8 cellular contexts compared by ENCODE assay signal in the genomic region with DNA sequence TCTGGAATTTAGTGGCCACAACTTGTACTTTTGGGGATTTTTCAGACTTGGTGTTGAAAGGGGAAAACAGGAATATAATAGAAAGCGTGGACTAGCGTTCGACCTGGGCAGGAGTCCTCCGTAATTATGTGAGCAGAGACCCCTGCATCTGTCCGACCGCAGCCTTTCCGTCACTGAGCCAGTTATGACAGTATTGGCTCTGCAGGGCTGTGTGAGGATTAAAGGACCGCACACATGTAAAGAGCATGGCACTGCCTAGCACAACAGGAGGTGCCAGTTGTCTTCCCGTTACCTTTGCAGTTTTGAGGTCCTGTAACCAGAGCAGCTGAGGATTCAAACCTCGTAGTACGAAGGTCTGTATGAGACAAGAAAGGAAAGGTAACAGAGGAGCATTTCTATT. TPM values are rescaled to one million over a fixed set of nuclear protein-coding genes. Genes with fewer than 3 reads are reported as not detected.
A peak's percentile ranks its signal among the peaks of the same experiment; 100 is the strongest.
DNase-seq lines count a peak whose midpoint lies in the region; ATAC-seq, FAIRE-seq and TF ChIP-seq lines count a peak whose summit lies in the region.

No MANE protein-coding gene starts in this region.

- intact Hi-C loops in activated naive CD4-positive, alpha-beta T cell treated with anti-CD3 and anti-CD28 coated beads for 36 hours (cut with micrococcal nuclease): loop anchor here (10.0 kb wide), 1 partner anchor 464 kb away; no protein-coding TSS in a partner anchor
- intact Hi-C loops in body of pancreas (cut with DNase I): no loop called here

- no peak for DNase-seq in activated naive CD4-positive, alpha-beta T cell treated with anti-CD3 and anti-CD28 coated beads for 36 hours
- DNase-seq in activated naive CD4-positive, alpha-beta T cell treated with Interleukin-2 at 50 U/mL for 16 hours: no peak
- DNase-seq in activated naive CD4-positive, alpha-beta T cell treated with anti-CD3 and anti-CD28 coated beads, Interleukin-2, amount 50 U/mL, for 72 hours (ENCODE audit: low spot score in 2 of 2): no peak
- DNase-seq in keratinocyte (ENCODE audit: low read depth, low spot score) (no peak), suprapubic skin (ENCODE audit: low spot score in 2 of 2) (no peak), body of pancreas (no peak), DMS53 (lab: John Stamatoyannopoulos, UW) (no peak)

- TF ChIP-seq POLR2A in suprapubic skin (IDR thresholded peaks at IDR 0.05) (no peak), body of pancreas (IDR thresholded peaks at IDR 0.05) (no peak)

- peaks cover 10% of the 10 kb centered on the region for H3K36me3 Mint-ChIP-seq in activated naive CD4-positive, alpha-beta T cell treated with anti-CD3 and anti-CD28 coated beads for 36 hours (ENCODE audit: low read depth)
- peaks cover 8 to 16% of the 10 kb centered on the region in 2 donors for H3K36me3 Mint-ChIP-seq in activated naive CD4-positive, alpha-beta T cell treated with anti-CD3 and anti-CD28 coated beads, Interleukin-2, amount 50 U/mL, for 72 hours

- no peak for FAIRE-seq in keratinocyte (lab: Jason Lieb, UNC)

- H3K9me3 ChIP-seq in keratinocyte (ENCODE audit: control insufficient read depth, low read depth, low read length) (no peaks in the 10 kb centered on the region), suprapubic skin (no peaks in the 10 kb centered on the region), body of pancreas (no peaks in the 10 kb centered on the region)

- no peaks in the 10 kb centered on the region for H3K27me3 Mint-ChIP-seq in activated naive CD4-positive, alpha-beta T cell treated with anti-CD3 and anti-CD28 coated beads for 36 hours (ENCODE audit: low read depth)

- H3K4me1 ChIP-seq in keratinocyte (ENCODE audit: control insufficient read depth, extremely low read depth, insufficient read depth, low read length): peaks cover 7% of the 10 kb centered on the region
- peaks cover 31% of the 10 kb centered on the region for H3K4me1 ChIP-seq in suprapubic skin
- peaks cover 33% of the 10 kb centered on the region for H3K4me1 ChIP-seq in body of pancreas

- H3K4me3 ChIP-seq in keratinocyte (ENCODE audit: control insufficient read depth in 2 of 3, extremely low read depth in 1 of 3, insufficient read depth in 2 of 3, low read depth in 1 of 3, low read length in 3 of 3) (peak overlapping the region in 2 of 3 experiments; percentile 88 to 95), suprapubic skin (peak overlapping the region; percentile 76), body of pancreas (no peak overlapping the region)

- H3K9ac ChIP-seq in keratinocyte (ENCODE audit: control insufficient read depth, extremely low read depth, insufficient read depth, low read length): peak overlapping the region; percentile 89

- H3K79me2 ChIP-seq in keratinocyte (ENCODE audit: control insufficient read depth, insufficient read depth, low read length): peaks cover 8% of the 10 kb centered on the region

- no peak for TF ChIP-seq EP300 in suprapubic skin (IDR thresholded peaks at IDR 0.05)

- dilution Hi-C loops in keratinocyte (cut with MboI; ENCODE audit: extremely low pct_ligation_motif_present, low sequenced_read_pairs): no loop called here

- WGBS in suprapubic skin: 83% methylated on average over 11 of the region's 11 CpGs
- 86% methylated on average over 11 of the region's 11 CpGs for WGBS in body of pancreas, 2 donors

- CTCF ChIA-PET in activated naive CD4-positive, alpha-beta T cell treated with anti-CD3 and anti-CD28 coated beads for 36 hours (lab: Charles Lee): no interaction called here

- no peak for ATAC-seq in activated naive CD4-positive, alpha-beta T cell treated with anti-CD3 and anti-CD28 coated beads, Interleukin-2, amount 50 U/mL, for 72 hours
- ATAC-seq in body of pancreas: no peak
- no peak for ATAC-seq in HG02852 (IDR thresholded peaks at IDR 0.05; ENCODE audit: unreplicated experiment)

- H4K20me1 ChIP-seq in keratinocyte (ENCODE audit: control insufficient read depth, extremely low read depth, insufficient read depth, low read length): no peaks in the 10 kb centered on the region

- H3K36me3 ChIP-seq in keratinocyte (ENCODE audit: control insufficient read depth in 2 of 2, extremely low read depth in 1 of 2, insufficient read depth in 2 of 2, low read length in 2 of 2): peaks cover 10 to 11% of the 10 kb centered on the region in 2 experiments
- H3K36me3 ChIP-seq in suprapubic skin: peaks cover 23% of the 10 kb centered on the region
- peaks cover 0 to 2% of the 10 kb centered on the region in 2 donors for H3K36me3 ChIP-seq in body of pancreas (replicated peaks in 1 of 2; ENCODE audit: insufficient read depth in 1 of 2, low read depth in 2 of 2)

- no peak overlapping the region for H3K27ac ChIP-seq in keratinocyte (ENCODE audit: control insufficient read depth, insufficient read depth, low read length)
- no peak overlapping the region for H3K27ac ChIP-seq in suprapubic skin
- H3K27ac ChIP-seq in body of pancreas: no peak overlapping the region

- H3K4me3 Mint-ChIP-seq in activated naive CD4-positive, alpha-beta T cell treated with anti-CD3 and anti-CD28 coated beads for 36 hours: peak overlapping the region; percentile 98

- peaks cover 35% of the 10 kb centered on the region for H3K4me1 Mint-ChIP-seq in activated naive CD4-positive, alpha-beta T cell treated with anti-CD3 and anti-CD28 coated beads for 36 hours (ENCODE audit: low read depth)

- H3K4me2 ChIP-seq in keratinocyte (ENCODE audit: control insufficient read depth, extremely low read depth, insufficient read depth, low read depth, low read length): peak overlapping the region; percentile 58

- no peak overlapping the region for H2AFZ ChIP-seq in keratinocyte (ENCODE audit: control insufficient read depth, low read length)

- H3K9me1 ChIP-seq in keratinocyte (ENCODE audit: control insufficient read depth, extremely low read depth, insufficient read depth, low read length): no peaks in the 10 kb centered on the region

- no peaks in the 10 kb centered on the region for H3K9me3 Mint-ChIP-seq in activated naive CD4-positive, alpha-beta T cell treated with anti-CD3 and anti-CD28 coated beads for 36 hours
- H3K9me3 Mint-ChIP-seq in activated naive CD4-positive, alpha-beta T cell treated with anti-CD3 and anti-CD28 coated beads, Interleukin-2, amount 50 U/mL, for 72 hours: no peaks in the 10 kb centered on the region

- peak overlapping the region; percentile 75 for H3K27ac Mint-ChIP-seq in activated naive CD4-positive, alpha-beta T cell treated with anti-CD3 and anti-CD28 coated beads for 36 hours
- peak overlapping the region; percentile 82 to 94 for H3K27ac Mint-ChIP-seq in activated naive CD4-positive, alpha-beta T cell treated with anti-CD3 and anti-CD28 coated beads, Interleukin-2, amount 50 U/mL, for 72 hours

- TF ChIP-seq CTCF in keratinocyte (optimal IDR thresholded peaks at IDR 0.05 in 1 of 3, IDR thresholded peaks at IDR 0.05 in 1 of 3, conservative IDR thresholded peaks at IDR 0.05 in 1 of 3; ENCODE audit: extremely low read depth in 1 of 3, insufficient read depth in 2 of 3, low read length in 3 of 3) (no peak), suprapubic skin (IDR thresholded peaks at IDR 0.05) (no peak), body of pancreas (IDR thresholded peaks at IDR 0.05) (no peak)

- H3K27me3 ChIP-seq in keratinocyte (ENCODE audit: control insufficient read depth, extremely low read depth, insufficient read depth, low read length): no peaks in the 10 kb centered on the region
- H3K27me3 ChIP-seq in suprapubic skin: no peaks in the 10 kb centered on the region
- no peaks in the 10 kb centered on the region for H3K27me3 ChIP-seq in body of pancreas

RNA-seq across cellular contexts. Expression of gene B4GALT7, which starts 1.2 kb away (rescaled TPM):
- 10 to 100 TPM in 1 of 2 experiments, 1 to 10 TPM in 1; 9.9 to 13.6 TPM for total RNA-seq in activated naive CD4-positive, alpha-beta T cell treated with anti-CD3 and anti-CD28 coated beads for 36 hours
- total RNA-seq in activated naive CD4-positive, alpha-beta T cell treated with anti-CD3 and anti-CD28 coated beads, Interleukin-2, amount 50 U/mL, for 72 hours: 10 to 100 TPM in 1 of 2 donors, 1 to 10 TPM in 1; 3.8 to 19.8 TPM
- polyA plus RNA-seq in keratinocyte: 15.7 to 34.9 TPM (median 19.6 TPM) in 3 replicates
- 5.9 TPM for polyA plus RNA-seq in keratinocyte (2011; ENCODE audit: low read depth)
- polyA plus RNA-seq in keratinocyte (2011; cell fraction: cytosol; rRNA removed): 12.8 and 31.9 TPM in 2 replicates
- 31.7 and 48.7 TPM in 2 replicates for polyA plus RNA-seq in keratinocyte (2011; cell fraction: nucleus; rRNA removed)
- 13.5 and 22.6 TPM in 2 replicates for polyA plus RNA-seq in keratinocyte (2012; ENCODE audit: low replicate concordance)
- 14.1 to 28.0 TPM (median 23.3 TPM) in 3 replicates for polyA minus RNA-seq in keratinocyte
- polyA minus RNA-seq in keratinocyte (2011; cell fraction: cytosol; rRNA and poly(A)+ RNA removed): 37.0 TPM
- 20.7 and 23.7 TPM in 2 replicates for polyA minus RNA-seq in keratinocyte (2011; cell fraction: nucleus; rRNA and poly(A)+ RNA removed)
- total RNA-seq in suprapubic skin (10 to 100 TPM; 13.9 to 19.4 (median 17.4) TPM), body of pancreas (10 to 100 TPM; 17.1 to 17.5 TPM)

RNA-seq across cellular contexts. Expression of gene TMED9, which starts 9.1 kb away (rescaled TPM):
- total RNA-seq in activated naive CD4-positive, alpha-beta T cell treated with anti-CD3 and anti-CD28 coated beads for 36 hours: 100 to 1,000 TPM; 110 TPM
- total RNA-seq in activated naive CD4-positive, alpha-beta T cell treated with anti-CD3 and anti-CD28 coated beads, Interleukin-2, amount 50 U/mL, for 72 hours: 100 to 1,000 TPM in 1 of 2 donors, 10 to 100 TPM in 1; 94.0 to 114 TPM
- 247 to 341 TPM (median 276 TPM) in 3 replicates for polyA plus RNA-seq in keratinocyte
- 98.2 TPM for polyA plus RNA-seq in keratinocyte (2011; ENCODE audit: low read depth)
- polyA plus RNA-seq in keratinocyte (2011; cell fraction: cytosol; rRNA removed): 171 and 186 TPM in 2 replicates
- 366 and 464 TPM in 2 replicates for polyA plus RNA-seq in keratinocyte (2011; cell fraction: nucleus; rRNA removed)
- 218 and 294 TPM in 2 replicates for polyA plus RNA-seq in keratinocyte (2012; ENCODE audit: low replicate concordance)
- 212 to 290 TPM (median 232 TPM) in 3 replicates for polyA minus RNA-seq in keratinocyte
- 147 TPM for polyA minus RNA-seq in keratinocyte (2011; cell fraction: cytosol; rRNA and poly(A)+ RNA removed)
- polyA minus RNA-seq in keratinocyte (2011; cell fraction: nucleus; rRNA and poly(A)+ RNA removed): 132 and 170 TPM in 2 replicates
- total RNA-seq in suprapubic skin: 10 to 100 TPM; 60.3 to 84.5 (median 79.5) TPM
- 100 to 1,000 TPM in 1 of 2 donors, 10 to 100 TPM in 1; 82.2 to 155 TPM for total RNA-seq in body of pancreas

RNA-seq across cellular contexts. Expression of gene FAM193B, which starts 46.8 kb away (rescaled TPM):
- total RNA-seq in activated naive CD4-positive, alpha-beta T cell treated with anti-CD3 and anti-CD28 coated beads for 36 hours: 10 to 100 TPM; 87.4 to 87.8 TPM
- 100 to 1,000 TPM in 1 of 2 donors, 10 to 100 TPM in 1; 73.1 to 108 TPM for total RNA-seq in activated naive CD4-positive, alpha-beta T cell treated with anti-CD3 and anti-CD28 coated beads, Interleukin-2, amount 50 U/mL, for 72 hours
- polyA plus RNA-seq in keratinocyte: 21.9 to 43.6 TPM (median 27.5 TPM) in 3 replicates
- polyA plus RNA-seq in keratinocyte (2011; ENCODE audit: low read depth): 47.7 TPM
- polyA plus RNA-seq in keratinocyte (2011; cell fraction: cytosol; rRNA removed): 9.1 and 13.2 TPM in 2 replicates
- polyA plus RNA-seq in keratinocyte (2011; cell fraction: nucleus; rRNA removed): 134 and 149 TPM in 2 replicates
- polyA plus RNA-seq in keratinocyte (2012; ENCODE audit: low replicate concordance): 19.0 and 59.8 TPM in 2 replicates
- polyA minus RNA-seq in keratinocyte: 17.2 to 33.0 TPM (median 26.8 TPM) in 3 replicates
- 31.7 TPM for polyA minus RNA-seq in keratinocyte (2011; cell fraction: cytosol; rRNA and poly(A)+ RNA removed)
- polyA minus RNA-seq in keratinocyte (2011; cell fraction: nucleus; rRNA and poly(A)+ RNA removed): 30.3 and 35.2 TPM in 2 replicates
- total RNA-seq in suprapubic skin (100 to 1,000 TPM in 1 of 4 donors, 10 to 100 TPM in 3; 55.6 to 328 (median 78.2) TPM), body of pancreas (100 to 1,000 TPM in 1 of 2 donors, 10 to 100 TPM in 1; 79.9 to 133 TPM)

Comparison
In these comparisons a context has a peak if more than half of its experiments do, and no peak if none do; other contexts are left out.
1. H3K4me3 ChIP-seq: peak in keratinocyte (2 of 3) and suprapubic skin (single experiment); none in body of pancreas (0 of 2).